ENCODE assay signal across 9 cellular contexts in genomic region chr11:63508009-63508408, GRCh38. TPM values are rescaled to one million over a fixed set of nuclear protein-coding genes. Genes with fewer than 3 reads are reported as not detected.
A peak's percentile ranks its signal among the peaks of the same experiment; 100 is the strongest.
DNase-seq lines count a peak whose midpoint lies in the region; ATAC-seq, FAIRE-seq and TF ChIP-seq lines count a peak whose summit lies in the region.
"Had no signal": no experiment of that assay in that cellular context is flagged by ENCODE, and none has a peak within 500 bp of the region (broad histone marks: within the 10 kb centered on the region; RNA-seq: fewer than 3 reads in every experiment).

No MANE protein-coding gene starts in this region.

- H3K9me3 ChIP-seq in testis = no peaks in the 10 kb centered on the region

- intact Hi-C loops in left ventricle myocardium superior (cut with micrococcal nuclease) = no loop called here
- intact Hi-C loops in testis (cut with DNase I; ENCODE audit: low total_unique reads) = no loop called here

- ATAC-seq in left ventricle myocardium superior (peak; percentile 78), HG02759 (IDR thresholded peaks at IDR 0.05; ENCODE audit: unreplicated experiment) (no peak)

- WGBS in testis, 2 donors = 80 to 94% methylated on average over 3 of the region's 3 CpGs

- FAIRE-seq in RCC 7860 (lab: Jason Lieb, UNC) = no peak
- FAIRE-seq: colon had no signal

- no peak overlapping the region for H3K27ac ChIP-seq in testis

- TF ChIP-seq POLR2A in testis (IDR thresholded peaks at IDR 0.05) = no peak

- no peak overlapping the region for H3K4me3 ChIP-seq in AG10803 (ENCODE audit: low read length)
- no peak overlapping the region for H3K4me3 ChIP-seq in testis

- TF ChIP-seq CTCF in AG10803 (conservative IDR thresholded peaks at IDR 0.05; ENCODE audit: low read length) = peak; percentile 20; the same call in 1 of the 2 replicates
- TF ChIP-seq CTCF in testis (IDR thresholded peaks at IDR 0.05) = peak in 1 of 3 experiments; percentile 20

- H3K36me3 ChIP-seq in testis (ENCODE audit: low read depth, missing control alignments) = no peaks in the 10 kb centered on the region

- DNase-seq in AG10803 (ENCODE audit: low read depth) (no peak), H4 (ENCODE audit: low spot score) (peak; percentile 44), SW 1271 (lab: John Stamatoyannopoulos, UW) (peak; percentile 25 to 49), left ventricle myocardium superior (peak; percentile 60), testis (peak; percentile 74), RCC 7860 (ENCODE audit: low spot score) (no peak)
- DNase-seq in activated CD4-positive, CD25-positive, alpha-beta regulatory T cell (lab: John Stamatoyannopoulos, UW) = no peak

- no peaks in the 10 kb centered on the region for H3K27me3 ChIP-seq in testis

- H3K4me1 ChIP-seq in testis = peaks cover 15% of the 10 kb centered on the region

RNA-seq across cellular contexts. Expression of gene LGALS12, which starts 2.1 kb away (rescaled TPM):
- total RNA-seq in H4 (2014; rRNA removed; shearing (Covaris generic)) = 0.80 and 1.4 TPM in 2 replicates
- total RNA-seq in left ventricle myocardium superior = 0.72 TPM
- total RNA-seq in testis = under 1 TPM in 1 of 2 donors, not detected in 1; 0.37 TPM
- not detected for polyA plus RNA-seq in testis (ENCODE audit: insufficient read depth, low read depth, low replicate concordance)

RNA-seq across cellular contexts. Expression of gene PLAAT5, which starts 17.0 kb away (rescaled TPM):
- total RNA-seq in H4 (2014; rRNA removed; shearing (Covaris generic)) = not detected in 2 replicates
- total RNA-seq in left ventricle myocardium superior (1.5 TPM), testis (10 to 100 TPM; 60.6 to 92.8 TPM)
- 148 TPM for polyA plus RNA-seq in testis (ENCODE audit: insufficient read depth, low read depth, low replicate concordance)

RNA-seq across cellular contexts. Expression of gene PLAAT4, which starts 28.6 kb away (rescaled TPM):
- 49.3 and 72.0 TPM in 2 replicates for total RNA-seq in H4 (2014; rRNA removed; shearing (Covaris generic))
- total RNA-seq in left ventricle myocardium superior = 25.3 TPM
- 10 to 100 TPM in 1 of 2 donors, 1 to 10 TPM in 1; 9.8 to 14.2 TPM for total RNA-seq in testis
- polyA plus RNA-seq in testis (ENCODE audit: insufficient read depth, low read depth, low replicate concordance) = 35.0 TPM

RNA-seq across cellular contexts. Expression of gene PLAAT2, which starts 55.2 kb away (rescaled TPM):
- not detected in 2 replicates for total RNA-seq in H4 (2014; rRNA removed; shearing (Covaris generic))
- total RNA-seq in left ventricle myocardium superior = not detected
- 1 to 10 TPM in 1 of 2 donors, under 1 TPM in 1; 0.43 to 1.2 TPM for total RNA-seq in testis
- 0.66 TPM for polyA plus RNA-seq in testis (ENCODE audit: insufficient read depth, low read depth, low replicate concordance)

Comparison
In these comparisons a context has a peak if more than half of its experiments do, and no peak if none do; other contexts are left out.
1. DNase-seq: peak in H4 (single experiment), SW 1271 (2 of 2), left ventricle myocardium superior (single experiment) and testis (single experiment); none in AG10803 (single experiment), RCC 7860 (single experiment) and activated CD4-positive, CD25-positive, alpha-beta regulatory T cell (0 of 4).
2. RNA of gene PLAAT5, which starts 17.0 kb away (total RNA-seq): 60.6 to 92.8 TPM in testis; 1.5 TPM in left ventricle myocardium superior (single experiment) and not detected in H4; every median in the first group is over 10 times any median in the second.